In genomic region chr6:68897-69561, GRCh38 we compare ENCODE assay signal across 6 cellular contexts.
A peak's percentile ranks its signal among the peaks of the same experiment; 100 is the strongest.
DNase-seq lines count a peak whose midpoint lies in the region; ATAC-seq, FAIRE-seq and TF ChIP-seq lines count a peak whose summit lies in the region.
"Not testable (repeated sequence)": the region's sequence is repeated elsewhere in the genome, so short reads cannot be mapped to it uniquely, and the experiment has no call there.

No MANE protein-coding gene starts in this region.

- WGBS in K562 (ENCODE audit: insufficient coverage, low coverage, missing lambda C conversion rate), result no CpG with 5 or more reads among the region's 5 CpGs
- WGBS in aorta, 2 donors, result 58% methylated on average over 2 of the region's 5 CpGs; no CpG with 5 or more reads in 1 of the 2 donors

- BruUV-seq in K562 (replicated peaks; lab: Mats Ljungman, UMichigan), result not testable (repeated sequence)

- CTCF ChIA-PET in K562 (lab: Yijun Ruan, JAX; ENCODE audit: low intra/inter-chr PET ratio), result not testable (repeated sequence)

- not testable (repeated sequence) for H3K9me3 Mint-ChIP-seq in stimulated activated memory B cell treated with anti-CD40 and anti-IgM and Interleukin-4, amounts not matched to agents 10 μg/mL and 1 μg/mL and 100 μg/mL, for 72 hours

- TF ChIP-seq EP300 in K562 (IDR thresholded peaks at IDR 0.05; ENCODE audit: low read length), result not testable (repeated sequence)

- intact Hi-C loops in K562 (cut with micrococcal nuclease); left colon (cut with DNase I, micrococcal nuclease); left lung (cut with DNase I); mucosa of descending colon (cut with DNase I, micrococcal nuclease); aorta (cut with DNase I): not testable (repeated sequence)

- H3K4me1 ChIP-seq in K562 (replicated peaks in 1 of 2; ENCODE audit: control insufficient read depth in 2 of 2, insufficient read depth in 2 of 2, low read length in 2 of 2); left lung; mucosa of descending colon (ENCODE audit: low read depth); aorta (ENCODE audit: control insufficient read depth in 1 of 2, insufficient read depth in 2 of 2, low read length in 2 of 2): not testable (repeated sequence)

- not testable (repeated sequence) for H3K4me1 Mint-ChIP-seq in stimulated activated memory B cell treated with anti-CD40 and anti-IgM and Interleukin-4, amounts not matched to agents 10 μg/mL and 1 μg/mL and 100 μg/mL, for 72 hours

- POLR2A ChIA-PET in K562 (lab: Yijun Ruan, JAX), result not testable (repeated sequence)

- H3K9me1 ChIP-seq in K562 (ENCODE audit: control insufficient read depth, insufficient read depth, low read length), result not testable (repeated sequence)

- H3K79me2 ChIP-seq in K562 (ENCODE audit: control insufficient read depth, insufficient read depth, low read length), result not testable (repeated sequence)

- not testable (repeated sequence) for H3K36me3 ChIP-seq in K562 (ENCODE audit: control insufficient read depth, insufficient read depth, low read length); left lung; mucosa of descending colon (ENCODE audit: low read depth); aorta (ENCODE audit: control insufficient read depth in 1 of 2, insufficient read depth in 2 of 2, low read length in 1 of 2)

- ATAC-seq in K562 (peak; percentile 92), left colon (peak; percentile 100), left lung (peak; percentile 97), mucosa of descending colon (peak; percentile 77), aorta (ENCODE audit: low FRiP score) (peak; percentile 46)
- ATAC-seq in stimulated activated memory B cell treated with anti-CD40 and anti-IgM and Interleukin-4, amounts not matched to agents 10 μg/mL and 1 μg/mL and 100 μg/mL, for 72 hours, result peak; percentile 45

- not testable (repeated sequence) for H3K9ac ChIP-seq in K562 (ENCODE audit: insufficient read depth in 1 of 2, low read depth in 2 of 2, low read length in 2 of 2)

- H4K20me1 ChIP-seq in K562 (replicated peaks; ENCODE audit: control insufficient read depth, insufficient read depth, low read length), result not testable (repeated sequence)

- H3K4me2 ChIP-seq in K562 (ENCODE audit: insufficient read depth, low read length), result not testable (repeated sequence)

- DNase-seq in K562 (ENCODE audit: extremely low read depth in 1 of 4, low spot score in 3 of 4); left colon; left lung; aorta: not testable (repeated sequence)
- peak in 1 of 3 donors; percentile 1 for DNase-seq in mucosa of descending colon

- H3K27ac ChIP-seq in K562 (ENCODE audit: extremely low read depth, low read depth, low read length); left lung; aorta (ENCODE audit: low read depth in 1 of 2, low read length in 2 of 2): not testable (repeated sequence)

- H3K4me3 ChIP-seq in K562; left lung; mucosa of descending colon; aorta (ENCODE audit: low read length in 2 of 2): not testable (repeated sequence)

- H3K4me3 Mint-ChIP-seq in stimulated activated memory B cell treated with anti-CD40 and anti-IgM and Interleukin-4, amounts not matched to agents 10 μg/mL and 1 μg/mL and 100 μg/mL, for 72 hours, result not testable (repeated sequence)

- not testable (repeated sequence) for TF ChIP-seq CTCF in K562 (IDR thresholded peaks at IDR 0.05 in 2 of 3, conservative IDR thresholded peaks at IDR 0.05 in 1 of 3; ENCODE audit: insufficient read depth in 2 of 3, low read depth in 1 of 3, low read length in 3 of 3); left lung (IDR thresholded peaks at IDR 0.05); mucosa of descending colon (IDR thresholded peaks at IDR 0.05)

- not testable (repeated sequence) for TF ChIP-seq POLR2A in K562 (conservative IDR thresholded peaks at IDR 0.05)

- not testable (repeated sequence) for H3K27me3 ChIP-seq in K562 (ENCODE audit: control insufficient read depth in 2 of 2, insufficient read depth in 2 of 2, low read length in 2 of 2); left lung; aorta (ENCODE audit: control insufficient read depth in 1 of 2, insufficient read depth in 2 of 2, low read length in 1 of 2)

- H3K27ac Mint-ChIP-seq in stimulated activated memory B cell treated with anti-CD40 and anti-IgM and Interleukin-4, amounts not matched to agents 10 μg/mL and 1 μg/mL and 100 μg/mL, for 72 hours, result not testable (repeated sequence)

- not testable (repeated sequence) for H2AFZ ChIP-seq in K562 (ENCODE audit: low read depth, low read length)

- not testable (repeated sequence) for H3K9me3 ChIP-seq in K562 (replicated peaks; ENCODE audit: control insufficient read depth, insufficient read depth, low read depth, low read length); left lung; mucosa of descending colon; aorta (ENCODE audit: control insufficient read depth, low read length)

- TF ChIP-seq RAD21 in K562 (CRISPR knock-in tag; conservative IDR thresholded peaks at IDR 0.05 in 1 of 2, IDR thresholded peaks at IDR 0.05 in 1 of 2), result not testable (repeated sequence)

- H3K36me3 Mint-ChIP-seq in stimulated activated memory B cell treated with anti-CD40 and anti-IgM and Interleukin-4, amounts not matched to agents 10 μg/mL and 1 μg/mL and 100 μg/mL, for 72 hours, result not testable (repeated sequence)

- H3K27me3 Mint-ChIP-seq in stimulated activated memory B cell treated with anti-CD40 and anti-IgM and Interleukin-4, amounts not matched to agents 10 μg/mL and 1 μg/mL and 100 μg/mL, for 72 hours, result not testable (repeated sequence)

- not testable (repeated sequence) for FAIRE-seq in K562 (lab: Jason Lieb, UNC)

- in situ Hi-C loops in K562 (cut with MboI), result not testable (repeated sequence)

Comparison
In these comparisons a context has a peak if more than half of its experiments do, and no peak if none do; other contexts are left out.
1. ATAC-seq: peak in every context shown above with its lines; median percentile 100 in left colon; 97 in left lung; 92 in K562; 77 in mucosa of descending colon; 46 in aorta; 45 in stimulated activated memory B cell treated with anti-CD40 and anti-IgM and Interleukin-4, amounts not matched to agents 10 μg/mL and 1 μg/mL and 100 μg/mL, for 72 hours.